Comparison of ENCODE assay signal across 23 cellular contexts in the genomic region with DNA sequence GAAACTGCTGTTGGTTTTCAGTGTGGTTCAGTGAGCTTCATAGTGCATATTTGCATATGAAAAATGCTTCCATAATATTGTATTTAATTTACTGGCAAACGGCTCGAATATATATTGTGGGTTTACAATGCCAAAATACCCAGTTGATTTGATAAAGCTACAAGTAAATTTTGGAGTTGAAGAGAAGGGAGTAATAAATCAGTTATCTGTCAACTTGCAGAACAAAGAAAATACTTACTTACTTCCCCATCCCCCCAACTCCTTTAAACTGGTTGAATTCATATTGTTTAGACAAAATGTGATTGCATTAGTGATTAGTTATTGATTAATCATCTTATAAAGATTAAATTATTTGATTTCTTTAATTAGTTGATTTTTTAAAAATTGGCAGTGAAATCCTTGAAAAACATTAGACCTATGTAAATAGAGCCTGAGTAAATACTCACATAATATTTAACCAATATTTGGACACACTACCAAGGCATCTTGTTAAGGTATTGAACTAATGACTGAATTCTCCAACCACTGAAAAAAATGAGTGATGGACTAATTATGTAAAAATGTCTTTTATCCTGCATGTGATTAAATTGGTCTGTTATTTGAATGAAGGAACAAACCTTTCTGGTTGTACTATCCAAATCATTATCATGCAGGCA.
DNase-seq lines count a peak whose midpoint lies in the region; TF ChIP-seq lines count a peak whose summit lies in the region.
"Had no signal": no experiment of that assay in that cellular context is flagged by ENCODE, and none has a peak within 500 bp of the region (broad histone marks: within the 10 kb centered on the region; RNA-seq: fewer than 3 reads in every experiment).

No MANE protein-coding gene starts in this region.

- peak overlapping the region; percentile 48 for H3K27ac ChIP-seq in 22Rv1
- peak overlapping the region; percentile 37 for H3K27ac ChIP-seq in VCaP
- H3K27ac ChIP-seq: BLaER1 had no signal

- H3K36me3 Mint-ChIP-seq in type B pancreatic cell: peaks cover 3% of the 10 kb centered on the region
- H3K36me3 Mint-ChIP-seq: CD14-positive monocyte; CD4-positive, alpha-beta memory T cell; CD4-positive, CD25-positive, alpha-beta regulatory T cell; CD8-positive, alpha-beta memory T cell had no signal

- no peak overlapping the region for H3K4me3 ChIP-seq in LNCaP clone FGC (ENCODE audit: low read depth, low read length)
- H3K4me3 ChIP-seq: BLaER1 had no signal

- DNase-seq in LNCaP clone FGC (ENCODE audit: low read depth) (peak; percentile 8), type B pancreatic cell (ENCODE audit: extremely low spot score, unreplicated experiment) (no peak), H4 (ENCODE audit: low spot score) (no peak)
- DNase-seq in activated naive CD4-positive, alpha-beta T cell treated with anti-CD3 and anti-CD28 coated beads, Interleukin-2, amount 50 U/mL, for 16 hours: no peak
- DNase-seq: 8988T; ACHN; BE2C; C1 segment of cervical spinal cord; CD4-positive, alpha-beta memory T cell; CD4-positive, CD25-positive, alpha-beta regulatory T cell; CD8-positive, alpha-beta memory T cell; COR-L47; DMS 273 treated with DMSO at 0.1 percent for 48 hours; DMS153; DMS53; DMS79; DND-41; EL; GF-D8 had no signal

- no peaks in the 10 kb centered on the region for H3K4me1 Mint-ChIP-seq in type B pancreatic cell (ENCODE audit: unreplicated experiment)
- H3K4me1 Mint-ChIP-seq: CD14-positive monocyte; CD4-positive, alpha-beta memory T cell; CD4-positive, CD25-positive, alpha-beta regulatory T cell; CD8-positive, alpha-beta memory T cell had no signal

- H3K4me3 Mint-ChIP-seq in type B pancreatic cell: no peak overlapping the region
- H3K4me3 Mint-ChIP-seq: CD14-positive monocyte; CD4-positive, alpha-beta memory T cell; CD4-positive, CD25-positive, alpha-beta regulatory T cell; CD8-positive, alpha-beta memory T cell had no signal

- peaks cover 2% of the 10 kb centered on the region for H3K27me3 Mint-ChIP-seq in type B pancreatic cell
- H3K27me3 Mint-ChIP-seq: CD4-positive, alpha-beta memory T cell; CD4-positive, CD25-positive, alpha-beta regulatory T cell; CD8-positive, alpha-beta memory T cell had no signal

- TF ChIP-seq CTCF in 22Rv1 (IDR thresholded peaks at IDR 0.05): no peak
- no peak for TF ChIP-seq CTCF in LNCaP clone FGC (IDR thresholded peaks at IDR 0.05; ENCODE audit: control insufficient read depth, extremely low read depth, insufficient read depth)
- no peak for TF ChIP-seq CTCF in VCaP (conservative IDR thresholded peaks at IDR 0.05)
- TF ChIP-seq CTCF in type B pancreatic cell (conservative IDR thresholded peaks at IDR 0.05): no peak

- no peaks in the 10 kb centered on the region for H3K9me3 Mint-ChIP-seq in type B pancreatic cell

- no peak overlapping the region for H3K27ac Mint-ChIP-seq in type B pancreatic cell
- H3K27ac Mint-ChIP-seq: CD14-positive monocyte; CD4-positive, alpha-beta memory T cell; CD4-positive, CD25-positive, alpha-beta regulatory T cell; CD8-positive, alpha-beta memory T cell had no signal
